ENCODE assay signal across 8 cellular contexts in the genomic region with DNA sequence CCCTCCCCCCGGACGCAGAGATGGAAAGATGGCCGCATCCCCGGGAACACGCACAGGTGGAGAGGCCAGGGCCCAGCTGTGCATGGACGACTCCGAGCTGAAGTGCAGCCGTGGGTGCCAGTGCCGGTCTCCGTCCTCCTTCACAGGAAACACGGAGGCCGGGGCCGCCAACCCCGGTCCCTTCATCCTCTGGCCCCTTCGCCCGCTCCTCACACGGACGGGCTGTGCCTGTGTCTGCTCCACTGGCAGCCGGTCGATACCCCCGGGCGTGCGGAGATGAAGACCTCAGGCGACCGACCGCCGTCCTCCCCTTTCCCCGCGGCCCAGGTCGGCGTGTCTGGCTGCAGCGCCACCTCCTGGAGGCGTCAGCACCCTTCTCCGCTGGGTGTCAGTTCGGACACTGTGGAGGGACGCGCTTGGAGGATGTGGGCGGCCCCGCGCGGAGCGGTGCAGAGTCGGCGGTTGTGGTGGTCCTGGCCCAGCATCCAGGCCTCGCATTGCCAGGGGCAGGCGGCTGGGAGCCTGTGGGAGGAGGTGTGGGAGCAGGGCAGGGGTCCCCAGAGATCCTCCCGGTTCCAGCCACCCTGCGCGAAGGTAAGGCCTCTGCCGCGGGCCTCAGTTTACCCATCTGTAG. TPM values are rescaled to one million over a fixed set of nuclear protein-coding genes. Genes with fewer than 3 reads are reported as not detected.
DNase-seq lines count a peak whose midpoint lies in the region; ATAC-seq and TF ChIP-seq lines count a peak whose summit lies in the region.

No MANE protein-coding gene starts in this region.

- peak overlapping the region; percentile 19 for H3K4me3 ChIP-seq in MM.1S (ENCODE audit: low read length)
- peak overlapping the region; percentile 42 for H3K4me3 ChIP-seq in astrocyte of the spinal cord (ENCODE audit: low read depth, low read length)
- peak overlapping the region; percentile 69; the same call in 1 of the 2 replicates for H3K4me3 ChIP-seq in iPS-20b (ENCODE audit: low read length)

- peak; percentile 81 for ATAC-seq in GM21619 (IDR thresholded peaks at IDR 0.05; ENCODE audit: unreplicated experiment)

- H3K36me3 ChIP-seq in MM.1S (replicated peaks; ENCODE audit: insufficient read depth, low read length) (no peaks in the 10 kb centered on the region), iPS-20b (ENCODE audit: insufficient read depth, low read depth, low read length) (no peaks in the 10 kb centered on the region)

- intact Hi-C loops in Calu3 (cut with micrococcal nuclease; ENCODE audit: unreplicated experiment): no loop called here

- peak overlapping the region; percentile 56 for H3K4me3 Mint-ChIP-seq in Calu3 (ENCODE audit: low read depth, unreplicated experiment)
- H3K4me3 Mint-ChIP-seq in T-helper 2 cell treated with Interferon-gamma antibody and Interleukin-4, amounts not matched to agents 5 μg/mL and 100 μg/mL, for 36 hours: peak overlapping the region; percentile 71

- no peak overlapping the region for H3K27ac Mint-ChIP-seq in Calu3 (ENCODE audit: unreplicated experiment)
- no peak overlapping the region for H3K27ac Mint-ChIP-seq in T-helper 2 cell treated with Interferon-gamma antibody and Interleukin-4, amounts not matched to agents 5 μg/mL and 100 μg/mL, for 36 hours

- peaks cover 11% of the 10 kb centered on the region for H3K36me3 Mint-ChIP-seq in Calu3 (ENCODE audit: insufficient read depth, unreplicated experiment)
- no peaks in the 10 kb centered on the region for H3K36me3 Mint-ChIP-seq in T-helper 2 cell treated with Interferon-gamma antibody and Interleukin-4, amounts not matched to agents 5 μg/mL and 100 μg/mL, for 36 hours (ENCODE audit: low read depth)

- no peaks in the 10 kb centered on the region for H3K79me2 ChIP-seq in MM.1S (ENCODE audit: low read length)

- H3K4me1 ChIP-seq in MM.1S (ENCODE audit: low read length) (no peaks in the 10 kb centered on the region), iPS-20b (ENCODE audit: insufficient read depth, low read length) (no peaks in the 10 kb centered on the region)

- H3K27ac ChIP-seq in MM.1S (ENCODE audit: low read length) (no peak overlapping the region), iPS-20b (ENCODE audit: low read length) (no peak overlapping the region)

- DNase-seq in Calu3 (peak; percentile 67), MM.1S (peak; percentile 54), astrocyte of the spinal cord (ENCODE audit: low read depth, low spot score) (peak; percentile 45), 8988T (no peak)
- DNase-seq in T-helper 2 cell treated with Interferon-gamma antibody and Interleukin-4, amounts not matched to agents 5 μg/mL and 100 μg/mL, for 36 hours (ENCODE audit: low spot score): peak; percentile 70
- peak; percentile 41 to 67 (median 65) for DNase-seq in stimulated activated CD4-positive, alpha-beta T cell treated with anti-CD3 and anti-CD28 coated beads, Interleukin-12 subunit alpha, Interleukin-12 subunit beta, amount 100 ng/mL, for 48 hours (ENCODE audit: low read depth in 2 of 3, low spot score in 1 of 3)

- in situ Hi-C loops in astrocyte of the spinal cord (cut with HindIII; ENCODE audit: low sequenced_read_pairs): no loop called here

- peaks cover 11% of the 10 kb centered on the region for H3K4me1 Mint-ChIP-seq in Calu3 (ENCODE audit: low read depth, unreplicated experiment)
- peaks cover 10% of the 10 kb centered on the region for H3K4me1 Mint-ChIP-seq in T-helper 2 cell treated with Interferon-gamma antibody and Interleukin-4, amounts not matched to agents 5 μg/mL and 100 μg/mL, for 36 hours (ENCODE audit: low read depth)

- H3K9me3 ChIP-seq in MM.1S (replicated peaks; ENCODE audit: insufficient read depth, low read length): no peaks in the 10 kb centered on the region
- H3K9me3 ChIP-seq in iPS-20b (ENCODE audit: insufficient read depth, low read depth, low read length): no peaks in the 10 kb centered on the region

- H3K9me2 ChIP-seq in MM.1S (replicated peaks; ENCODE audit: insufficient read depth, low read length): no peaks in the 10 kb centered on the region

- peak; percentile 42 for TF ChIP-seq CTCF in Calu3 (IDR thresholded peaks at IDR 0.05; ENCODE audit: unreplicated experiment)
- TF ChIP-seq CTCF in MM.1S (IDR thresholded peaks at IDR 0.05; ENCODE audit: low read length): peak; percentile 76
- peak; percentile 85 for TF ChIP-seq CTCF in astrocyte of the spinal cord (IDR thresholded peaks at IDR 0.05; ENCODE audit: low read depth, low read length)

- no peaks in the 10 kb centered on the region for H3K27me3 ChIP-seq in MM.1S (replicated peaks; ENCODE audit: insufficient read depth, low read length)
- H3K27me3 ChIP-seq in iPS-20b (ENCODE audit: insufficient read depth, low read length): peaks cover 9% of the 10 kb centered on the region

- H2AFZ ChIP-seq in MM.1S (ENCODE audit: low read length): peak overlapping the region; percentile 67; the same call in 1 of the 2 replicates

- no peaks in the 10 kb centered on the region for H4K20me1 ChIP-seq in MM.1S (ENCODE audit: insufficient read depth, low read length)

- H3K9ac ChIP-seq in MM.1S (ENCODE audit: low read length) (no peak overlapping the region), iPS-20b (ENCODE audit: low read depth, low read length) (peak overlapping the region; percentile 45; the same call in 1 of the 2 replicates)

- peaks cover 23% of the 10 kb centered on the region for H3K27me3 Mint-ChIP-seq in Calu3 (ENCODE audit: unreplicated experiment)
- peaks cover 9% of the 10 kb centered on the region for H3K27me3 Mint-ChIP-seq in T-helper 2 cell treated with Interferon-gamma antibody and Interleukin-4, amounts not matched to agents 5 μg/mL and 100 μg/mL, for 36 hours (ENCODE audit: low read depth)

- H3K4me2 ChIP-seq in MM.1S (ENCODE audit: low read depth, low read length): peak overlapping the region; percentile 63; the same call in 1 of the 2 replicates

- CTCF ChIA-PET in Calu3 (lab: Charles Lee): no interaction called here

- H3F3A ChIP-seq in MM.1S (ENCODE audit: insufficient read depth, low read length): no peaks in the 10 kb centered on the region

- H3K9me3 Mint-ChIP-seq in Calu3 (ENCODE audit: low read depth, unreplicated experiment): peaks cover 4% of the 10 kb centered on the region
- H3K9me3 Mint-ChIP-seq in T-helper 2 cell treated with Interferon-gamma antibody and Interleukin-4, amounts not matched to agents 5 μg/mL and 100 μg/mL, for 36 hours: peaks cover 4% of the 10 kb centered on the region

- BruUV-seq in Calu3 (replicated peaks; lab: Mats Ljungman, UMichigan): no TSS peak

RNA-seq across cellular contexts. Expression of gene ZNF511, which starts 9.9 kb away (rescaled TPM):
- 21.2 and 24.0 TPM in 2 replicates for total RNA-seq in Calu3 (2022)

RNA-seq across cellular contexts. Expression of gene TUBGCP2, which starts 9.9 kb away (rescaled TPM):
- total RNA-seq in Calu3 (2022): 41.0 and 47.2 TPM in 2 replicates

RNA-seq across cellular contexts. Expression of gene CALY, which starts 18.1 kb away (rescaled TPM):
- total RNA-seq in Calu3 (2022): not detected in 2 replicates

RNA-seq across cellular contexts. Expression of gene PRAP1, which starts 28.6 kb away (rescaled TPM):
- total RNA-seq in Calu3 (2022): not detected in 2 replicates

RNA-seq across cellular contexts. Expression of gene FUOM, which starts 39.2 kb away (rescaled TPM):
- 11.5 and 15.0 TPM in 2 replicates for total RNA-seq in Calu3 (2022)

Comparison
In these comparisons a context has a peak if more than half of its experiments do, and no peak if none do; other contexts are left out.
1. H3K4me3 ChIP-seq: peak in every context shown above with its lines; median percentile 69 in iPS-20b; 42 in astrocyte of the spinal cord; 19 in MM.1S.